Comparison of ENCODE assay signal across 19 cellular contexts in the genomic region with DNA sequence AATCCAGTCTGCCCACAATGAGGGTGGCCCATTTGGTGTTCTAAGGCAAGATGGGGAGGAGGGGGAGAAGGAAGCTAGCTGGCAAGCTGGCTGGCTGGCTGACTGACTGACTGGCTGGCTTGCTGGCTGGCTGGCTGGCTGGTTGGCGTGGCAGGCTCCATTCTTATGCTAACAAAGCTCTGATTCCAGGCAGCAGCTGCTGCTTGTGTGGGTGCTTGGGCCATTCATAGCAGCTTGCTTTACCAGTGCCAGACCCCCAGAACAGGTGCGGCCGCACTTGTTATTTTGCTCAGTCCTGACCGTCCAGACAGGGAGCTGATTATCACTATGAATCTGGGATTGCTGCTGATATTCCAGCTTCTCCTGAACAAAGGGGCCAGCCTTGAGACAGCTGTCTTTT.
A peak's percentile ranks its signal among the peaks of the same experiment; 100 is the strongest.
DNase-seq lines count a peak whose midpoint lies in the region; ATAC-seq and TF ChIP-seq lines count a peak whose summit lies in the region.
"Had no signal": no experiment of that assay in that cellular context is flagged by ENCODE, and none has a peak within 500 bp of the region (broad histone marks: within the 10 kb centered on the region; RNA-seq: fewer than 3 reads in every experiment).

No MANE protein-coding gene starts in this region.

- no peaks in the 10 kb centered on the region for H3K36me3 Mint-ChIP-seq in activated naive CD8-positive, alpha-beta T cell treated with anti-CD3 and anti-CD28 coated beads, Interleukin-2, amount 50 U/mL, for 24 hours (ENCODE audit: low read depth)
- no peaks in the 10 kb centered on the region for H3K36me3 Mint-ChIP-seq in osteocyte (ENCODE audit: unreplicated experiment)

- no peak overlapping the region for H3K27ac Mint-ChIP-seq in activated naive CD8-positive, alpha-beta T cell treated with anti-CD3 and anti-CD28 coated beads, Interleukin-2, amount 50 U/mL, for 24 hours
- H3K27ac Mint-ChIP-seq in osteocyte (ENCODE audit: unreplicated experiment): no peak overlapping the region
- H3K27ac Mint-ChIP-seq: activated naive CD4-positive, alpha-beta T cell treated with anti-CD3 and anti-CD28 coated beads for 36 hours; stimulated activated naive CD8-positive, alpha-beta T cell treated with anti-CD3 and anti-CD28 coated beads, Interleukin-15, Interleukin-2, amounts not matched to agents 100 ng/mL and 50 ng/mL, for 24 hours had no signal

- no peak for ATAC-seq in activated naive CD8-positive, alpha-beta T cell treated with anti-CD3 and anti-CD28 coated beads, Interleukin-2, amount 50 U/mL, for 24 hours
- no peak for ATAC-seq in GM21526 (IDR thresholded peaks at IDR 0.05; ENCODE audit: low FRiP score, unreplicated experiment)
- ATAC-seq: left lobe of liver had no signal

- no peaks in the 10 kb centered on the region for H3K4me1 Mint-ChIP-seq in activated naive CD8-positive, alpha-beta T cell treated with anti-CD3 and anti-CD28 coated beads, Interleukin-2, amount 50 U/mL, for 24 hours
- no peaks in the 10 kb centered on the region for H3K4me1 Mint-ChIP-seq in osteocyte (ENCODE audit: unreplicated experiment)

- DNase-seq in NCI-H1417 (lab: John Stamatoyannopoulos, UW) (peak in 2 of 3 experiments; percentile 16 to 73), NCI-H1417 treated with DMSO at 0.1 percent for 48 hours (lab: John Stamatoyannopoulos, UW) (no peak), SHP77 treated with DMSO at 0.1 percent for 48 hours (lab: John Stamatoyannopoulos, UW) (peak; percentile 8), iPS DF 19.7 (ENCODE audit: low read depth, low spot score) (peak; percentile 12), pons (ENCODE audit: low spot score) (peak; percentile 25), osteocyte (ENCODE audit: extremely low spot score, unreplicated experiment) (no peak)
- no peak for DNase-seq in activated naive CD8-positive, alpha-beta T cell treated with anti-CD3 and anti-CD28 coated beads, Interleukin-2, amount 50 U/mL, for 24 hours
- DNase-seq: 8988T; activated CD4-positive, alpha-beta T cell treated with anti-CD3 and anti-CD28 coated beads, Interleukin-2, amount 50 U/mL, for 1 hour; activated naive CD4-positive, alpha-beta T cell treated with anti-CD3 and anti-CD28 coated beads for 36 hours; activated T-cell treated with anti-CD3 and anti-CD28 coated beads for 4 hours; DMS53; MM.1S; NCI-H226; OCI-M1; stimulated activated CD4-positive, alpha-beta T cell treated with anti-CD3 and anti-CD28 coated beads, Interleukin-15, amount 100 ng/mL, for 24 hours had no signal

- TF ChIP-seq CTCF in osteocyte (IDR thresholded peaks at IDR 0.05): no peak

- no peaks in the 10 kb centered on the region for H3K27me3 Mint-ChIP-seq in activated naive CD8-positive, alpha-beta T cell treated with anti-CD3 and anti-CD28 coated beads, Interleukin-2, amount 50 U/mL, for 24 hours
- H3K27me3 Mint-ChIP-seq in osteocyte (ENCODE audit: unreplicated experiment): no peaks in the 10 kb centered on the region
- H3K27me3 Mint-ChIP-seq: stimulated activated naive CD8-positive, alpha-beta T cell treated with anti-CD3 and anti-CD28 coated beads, Interleukin-15, Interleukin-2, amounts not matched to agents 100 ng/mL and 50 ng/mL, for 24 hours had no signal

- no peaks in the 10 kb centered on the region for H3K9me3 Mint-ChIP-seq in activated naive CD8-positive, alpha-beta T cell treated with anti-CD3 and anti-CD28 coated beads, Interleukin-2, amount 50 U/mL, for 24 hours
- no peaks in the 10 kb centered on the region for H3K9me3 Mint-ChIP-seq in osteocyte (ENCODE audit: unreplicated experiment)
- H3K9me3 Mint-ChIP-seq: activated naive CD4-positive, alpha-beta T cell treated with anti-CD3 and anti-CD28 coated beads for 36 hours; stimulated activated naive CD8-positive, alpha-beta T cell treated with anti-CD3 and anti-CD28 coated beads, Interleukin-15, Interleukin-2, amounts not matched to agents 100 ng/mL and 50 ng/mL, for 24 hours had no signal

- no peak overlapping the region for H3K4me3 Mint-ChIP-seq in activated naive CD8-positive, alpha-beta T cell treated with anti-CD3 and anti-CD28 coated beads, Interleukin-2, amount 50 U/mL, for 24 hours
- no peak overlapping the region for H3K4me3 Mint-ChIP-seq in osteocyte (ENCODE audit: unreplicated experiment)
- H3K4me3 Mint-ChIP-seq: activated naive CD4-positive, alpha-beta T cell treated with anti-CD3 and anti-CD28 coated beads for 36 hours; stimulated activated naive CD8-positive, alpha-beta T cell treated with anti-CD3 and anti-CD28 coated beads, Interleukin-15, Interleukin-2, amounts not matched to agents 100 ng/mL and 50 ng/mL, for 24 hours had no signal

Comparison
In these comparisons a context has a peak if more than half of its experiments do, and no peak if none do; other contexts are left out.
1. DNase-seq: peak in NCI-H1417 (2 of 3), SHP77 treated with DMSO at 0.1 percent for 48 hours (single experiment), iPS DF 19.7 (single experiment) and pons (single experiment); none in NCI-H1417 treated with DMSO at 0.1 percent for 48 hours (single experiment), activated naive CD8-positive, alpha-beta T cell treated with anti-CD3 and anti-CD28 coated beads, Interleukin-2, amount 50 U/mL, for 24 hours (single experiment) and osteocyte (single experiment).